Comparison of ENCODE assay signal across 27 cellular contexts in the genomic region with DNA sequence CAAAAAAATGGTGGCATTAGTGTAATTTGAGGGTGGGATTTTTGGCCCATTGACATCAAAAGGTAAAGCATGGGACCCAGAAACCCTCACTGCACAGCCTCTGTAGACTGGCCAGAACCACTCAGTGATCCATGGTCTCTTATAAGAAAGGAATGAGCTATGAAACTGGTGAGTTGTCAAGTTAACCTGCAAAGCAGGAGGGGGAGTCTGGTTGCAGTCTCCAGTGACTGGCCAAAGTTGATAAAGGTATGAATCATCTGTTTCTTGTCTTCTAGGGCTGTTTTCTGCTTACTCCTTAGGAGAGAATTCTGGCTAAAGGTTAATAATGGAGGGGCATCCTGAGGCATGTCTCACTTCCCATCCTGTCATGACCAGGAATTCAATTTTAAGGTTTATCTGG.
"Had no signal": no experiment of that assay in that cellular context is flagged by ENCODE, and none has a peak within 500 bp of the region (broad histone marks: within the 10 kb centered on the region; RNA-seq: fewer than 3 reads in every experiment).

No MANE protein-coding gene starts in this region.

- H3K4me1 Mint-ChIP-seq: nephron progenitor cell; neural crest cell; stimulated activated effector memory CD8-positive, alpha-beta T cell treated with anti-CD3 and anti-CD28 coated beads, Interleukin-12 subunit alpha, Interleukin-12 subunit beta, amount 100 ng/mL, for 72 hours; stimulated activated naive B cell treated with anti-CD40 and anti-IgM and Interleukin-4, amounts not matched to agents 10 μg/mL and 1 μg/mL and 100 μg/mL, for 72 hours had no signal

- H3K9me3 Mint-ChIP-seq: nephron progenitor cell had no signal

- ATAC-seq: naive thymus-derived CD8-positive, alpha-beta T cell; natural killer cell treated with Interleukin-12 subunit alpha and Interleukin-12 subunit beta and Interleukin-15 and Interleukin-18, amount 100 ng/mL, for 72 hours; pancreas; right cardiac atrium; right lobe of liver; stimulated activated effector memory CD8-positive, alpha-beta T cell treated with anti-CD3 and anti-CD28 coated beads, Interleukin-12 subunit alpha, Interleukin-12 subunit beta, amount 100 ng/mL, for 72 hours; stimulated activated naive B cell treated with anti-CD40 and anti-IgM and Interleukin-4, amounts not matched to agents 10 μg/mL and 1 μg/mL and 100 μg/mL, for 72 hours had no signal

- H3K4me3 Mint-ChIP-seq: naive thymus-derived CD8-positive, alpha-beta T cell; natural killer cell treated with Interleukin-12 subunit alpha and Interleukin-12 subunit beta and Interleukin-15 and Interleukin-18, amount 100 ng/mL, for 72 hours; nephron progenitor cell; neural crest cell; stimulated activated effector memory CD8-positive, alpha-beta T cell treated with anti-CD3 and anti-CD28 coated beads, Interleukin-12 subunit alpha, Interleukin-12 subunit beta, amount 100 ng/mL, for 72 hours; stimulated activated naive B cell treated with anti-CD40 and anti-IgM and Interleukin-4, amounts not matched to agents 10 μg/mL and 1 μg/mL and 100 μg/mL, for 72 hours; stimulated activated naive CD8-positive, alpha-beta T cell treated with anti-CD3 and anti-CD28 coated beads, Interleukin-15, Interleukin-2, amounts not matched to agents 100 ng/mL and 50 ng/mL, for 24 hours had no signal

- DNase-seq: naive thymus-derived CD8-positive, alpha-beta T cell; nephron progenitor cell; nucleus accumbens; pancreas; right cardiac atrium; right lobe of liver; sigmoid colon; small intestine; stimulated activated CD4-positive, alpha-beta T cell treated with anti-CD3 and anti-CD28 coated beads, Interleukin-15, amount 100 ng/mL, for 24 hours; stimulated activated CD4-positive, alpha-beta T cell treated with anti-CD3 and anti-CD28 coated beads, Interleukin-2, amount 100 ng/mL, for 24 hours; stimulated activated CD4-positive, alpha-beta T cell treated with anti-CD3 and anti-CD28 coated beads, Interleukin-2, amount 100 ng/mL, for 48 hours; stimulated activated CD4-positive, alpha-beta T cell treated with anti-CD3 and anti-CD28 coated beads, Interleukin-4, amount 100 ng/mL, for 24 hours; stimulated activated naive B cell treated with anti-CD40 and anti-IgM and Interleukin-4, amounts not matched to agents 10 μg/mL and 1 μg/mL and 100 μg/mL, for 72 hours; stimulated activated naive CD4-positive, alpha-beta T cell treated with Interleukin-2 at 50 U/mL for 16 hours; stomach; thyroid gland; trophoblast cell; upper lobe of left lung had no signal

- H3K4me1 ChIP-seq: prostate gland, right lobe of liver, sigmoid colon, stomach, thyroid gland, tibial nerve, upper lobe of left lung, vagina had no signal

- H3K9me3 ChIP-seq: neutrophil, pancreas, prostate gland, right lobe of liver, sigmoid colon, stomach, thoracic aorta, thyroid gland, tibial nerve, upper lobe of left lung, vagina had no signal

- H3K4me3 ChIP-seq: pancreas, prostate gland, right lobe of liver, sigmoid colon, stomach, thoracic aorta, thyroid gland, tibial nerve, upper lobe of left lung, vagina had no signal

- H3K27ac ChIP-seq: neutrophil, pancreas, prostate gland, right lobe of liver, sigmoid colon, stomach, thoracic aorta, thyroid gland, tibial nerve, upper lobe of left lung, vagina had no signal

- H3K36me3 Mint-ChIP-seq: naive thymus-derived CD8-positive, alpha-beta T cell; natural killer cell treated with Interleukin-12 subunit alpha and Interleukin-12 subunit beta and Interleukin-15 and Interleukin-18, amount 100 ng/mL, for 72 hours; stimulated activated effector memory CD8-positive, alpha-beta T cell treated with anti-CD3 and anti-CD28 coated beads, Interleukin-12 subunit alpha, Interleukin-12 subunit beta, amount 100 ng/mL, for 72 hours; stimulated activated naive B cell treated with anti-CD40 and anti-IgM and Interleukin-4, amounts not matched to agents 10 μg/mL and 1 μg/mL and 100 μg/mL, for 72 hours had no signal

- H3K36me3 ChIP-seq: neutrophil, pancreas, prostate gland, right lobe of liver, sigmoid colon, stomach, thoracic aorta, thyroid gland, tibial nerve, upper lobe of left lung, vagina had no signal

- H3K27ac Mint-ChIP-seq: naive thymus-derived CD8-positive, alpha-beta T cell; natural killer cell treated with Interleukin-12 subunit alpha and Interleukin-12 subunit beta and Interleukin-15 and Interleukin-18, amount 100 ng/mL, for 72 hours; nephron progenitor cell; stimulated activated effector memory CD8-positive, alpha-beta T cell treated with anti-CD3 and anti-CD28 coated beads, Interleukin-12 subunit alpha, Interleukin-12 subunit beta, amount 100 ng/mL, for 72 hours; stimulated activated naive B cell treated with anti-CD40 and anti-IgM and Interleukin-4, amounts not matched to agents 10 μg/mL and 1 μg/mL and 100 μg/mL, for 72 hours; stimulated activated naive CD8-positive, alpha-beta T cell treated with anti-CD3 and anti-CD28 coated beads, Interleukin-15, Interleukin-2, amounts not matched to agents 100 ng/mL and 50 ng/mL, for 24 hours had no signal

- H3K27me3 ChIP-seq: neutrophil, pancreas, right lobe of liver, sigmoid colon, stomach, thyroid gland, tibial nerve, upper lobe of left lung, vagina had no signal
